In the genomic region with DNA sequence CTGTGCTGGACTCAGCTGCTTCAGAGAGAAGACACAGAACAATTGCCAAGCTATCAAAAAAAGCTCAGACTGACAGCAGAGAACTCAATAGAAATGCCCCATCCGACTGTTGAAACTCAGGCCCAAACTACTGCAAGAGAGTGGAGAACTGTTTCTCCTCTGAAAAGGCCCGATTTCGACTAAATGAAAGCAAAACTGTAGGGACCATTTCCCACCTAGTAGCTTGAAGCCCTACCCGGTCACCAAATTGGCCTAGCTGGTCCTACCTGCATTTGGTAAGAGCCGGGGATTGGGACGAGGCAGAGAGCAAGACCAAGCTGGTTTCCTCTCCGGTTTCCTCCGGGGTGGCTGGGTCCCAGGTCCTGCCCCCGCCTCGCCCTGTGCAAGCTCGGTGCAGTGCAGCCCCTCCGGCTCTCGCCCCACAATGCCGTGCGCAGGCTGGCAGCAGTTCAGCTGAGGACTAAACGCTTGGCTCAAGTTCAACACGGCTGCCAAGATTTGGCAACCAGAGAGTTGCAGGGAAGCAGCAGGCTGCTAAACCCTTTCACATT, we compare ENCODE assay signal across 8 cellular contexts.
DNase-seq lines count a peak whose midpoint lies in the region; ATAC-seq and TF ChIP-seq lines count a peak whose summit lies in the region.

No MANE protein-coding gene starts in this region.

- H4K20me1 ChIP-seq in DND-41 (ENCODE audit: insufficient read depth, low read length) = no peaks in the 10 kb centered on the region

- peak overlapping the region; percentile 41; the same call in 1 of the 2 replicates for H2AFZ ChIP-seq in DND-41 (ENCODE audit: low read depth, low read length)

- H3K4me3 ChIP-seq in DND-41 (ENCODE audit: low read depth in 1 of 2, low read length in 2 of 2) (peak overlapping the region; percentile 73 to 76), SK-N-MC (peak overlapping the region; percentile 91), brain microvascular endothelial cell (ENCODE audit: low read depth, low read length) (no peak overlapping the region)

- H3K27ac ChIP-seq in DND-41 (ENCODE audit: low read length) (peak overlapping the region; percentile 100), SK-N-MC (peak overlapping the region; percentile 99), layer of hippocampus (ENCODE audit: low read depth, low read length) (peak overlapping the region; percentile 74), brain microvascular endothelial cell (no peak overlapping the region)

- peaks cover 63% of the 10 kb centered on the region for H3K4me1 ChIP-seq in DND-41 (ENCODE audit: insufficient read depth, low read length)

- no peaks in the 10 kb centered on the region for H3K36me3 Mint-ChIP-seq in activated naive CD8-positive, alpha-beta T cell treated with anti-CD3 and anti-CD28 coated beads, Interleukin-2, amount 50 U/mL, for 24 hours (ENCODE audit: low read depth)

- peak overlapping the region; percentile 69 for H3K4me2 ChIP-seq in DND-41 (ENCODE audit: insufficient read depth, low read length)

- TF ChIP-seq CTCF in DND-41 (IDR thresholded peaks at IDR 0.05; ENCODE audit: borderline replicate concordance, extremely low read depth, low read length, poor library complexity, severe bottlenecking) (no peak), brain microvascular endothelial cell (IDR thresholded peaks at IDR 0.05; ENCODE audit: low read depth, low read length, missing control alignments) (no peak)

- H3K27me3 ChIP-seq in DND-41 (ENCODE audit: insufficient read depth, low read length, poor library complexity) (no peaks in the 10 kb centered on the region), layer of hippocampus (ENCODE audit: control insufficient read depth, insufficient read depth, low read length) (no peaks in the 10 kb centered on the region), brain microvascular endothelial cell (replicated peaks) (no peaks in the 10 kb centered on the region)

- peaks cover 61% of the 10 kb centered on the region for H3K79me2 ChIP-seq in DND-41 (ENCODE audit: insufficient read depth, low read length)

- H3K9ac ChIP-seq in DND-41 (ENCODE audit: low read depth, low read length) = peak overlapping the region; percentile 91
- H3K9ac ChIP-seq in SK-N-MC (ENCODE audit: insufficient read length) = peak overlapping the region; percentile 94

- H3K9me3 ChIP-seq in DND-41 (ENCODE audit: insufficient read depth, low read length, severe bottlenecking) (no peaks in the 10 kb centered on the region), SK-N-MC (ENCODE audit: low read depth, low read length) (no peaks in the 10 kb centered on the region)

- ATAC-seq in DND-41 (ENCODE audit: insufficient read depth, low read depth) (peak; percentile 89), GM21723 (IDR thresholded peaks at IDR 0.05; ENCODE audit: unreplicated experiment) (no peak)
- ATAC-seq in activated naive CD8-positive, alpha-beta T cell treated with anti-CD3 and anti-CD28 coated beads, Interleukin-2, amount 50 U/mL, for 24 hours = peak; percentile 86

- H3K36me3 ChIP-seq in DND-41 (ENCODE audit: insufficient read depth, low read length) (peaks cover 41% of the 10 kb centered on the region), SK-N-MC (ENCODE audit: insufficient read depth, low read length) (peaks cover 27% of the 10 kb centered on the region), brain microvascular endothelial cell (replicated peaks) (no peaks in the 10 kb centered on the region)

- peak overlapping the region; percentile 85 for H3K4me3 Mint-ChIP-seq in activated naive CD8-positive, alpha-beta T cell treated with anti-CD3 and anti-CD28 coated beads, Interleukin-2, amount 50 U/mL, for 24 hours

- H3K9me3 Mint-ChIP-seq in activated naive CD8-positive, alpha-beta T cell treated with anti-CD3 and anti-CD28 coated beads, Interleukin-2, amount 50 U/mL, for 24 hours = no peaks in the 10 kb centered on the region

- DNase-seq in DND-41 = peak; percentile 95
- DNase-seq in SK-N-MC (ENCODE audit: low read depth, low spot score) = peak; percentile 94
- peak; percentile 80 for DNase-seq in activated naive CD8-positive, alpha-beta T cell treated with anti-CD3 and anti-CD28 coated beads, Interleukin-2, amount 50 U/mL, for 24 hours
- peak; percentile 68 to 75 for DNase-seq in stimulated activated CD4-positive, alpha-beta T cell treated with anti-CD3 and anti-CD28 coated beads, Interleukin-4, amount 100 ng/mL, for 4 hours
- no peak for DNase-seq in brain microvascular endothelial cell
- no peak for DNase-seq in AG08396 (ENCODE audit: low spot score)

- no peaks in the 10 kb centered on the region for H3K27me3 Mint-ChIP-seq in activated naive CD8-positive, alpha-beta T cell treated with anti-CD3 and anti-CD28 coated beads, Interleukin-2, amount 50 U/mL, for 24 hours

- in situ Hi-C loops in brain microvascular endothelial cell (cut with HindIII; ENCODE audit: low pct_ligation_motif_present, low sequenced_read_pairs) = no loop called here

- peaks cover 74% of the 10 kb centered on the region for H3K4me1 Mint-ChIP-seq in activated naive CD8-positive, alpha-beta T cell treated with anti-CD3 and anti-CD28 coated beads, Interleukin-2, amount 50 U/mL, for 24 hours

- H3K27ac Mint-ChIP-seq in activated naive CD8-positive, alpha-beta T cell treated with anti-CD3 and anti-CD28 coated beads, Interleukin-2, amount 50 U/mL, for 24 hours = peak overlapping the region; percentile 96

Comparison
In these comparisons a context has a peak if more than half of its experiments do, and no peak if none do; other contexts are left out.
1. DNase-seq: peak in DND-41 (single experiment), SK-N-MC (single experiment), activated naive CD8-positive, alpha-beta T cell treated with anti-CD3 and anti-CD28 coated beads, Interleukin-2, amount 50 U/mL, for 24 hours (single experiment) and stimulated activated CD4-positive, alpha-beta T cell treated with anti-CD3 and anti-CD28 coated beads, Interleukin-4, amount 100 ng/mL, for 4 hours (2 of 2); none in brain microvascular endothelial cell (single experiment) and AG08396 (single experiment).